ENCODE assay signal across 28 cellular contexts in genomic region chr2:105307550-105307949, GRCh38.
"Had no signal": no experiment of that assay in that cellular context is flagged by ENCODE, and none has a peak within 500 bp of the region (broad histone marks: within the 10 kb centered on the region; RNA-seq: fewer than 3 reads in every experiment).

No MANE protein-coding gene starts in this region.

- H3K9me3 Mint-ChIP-seq: natural killer cell treated with Interleukin-12 subunit alpha and Interleukin-12 subunit beta and Interleukin-15 and Interleukin-18, amount 100 ng/mL, for 72 hours; neural progenitor cell; stimulated activated effector memory CD8-positive, alpha-beta T cell treated with anti-CD3 and anti-CD28 coated beads, Interleukin-12 subunit alpha, Interleukin-12 subunit beta, amount 100 ng/mL, for 72 hours; stimulated activated naive CD8-positive, alpha-beta T cell treated with anti-CD3 and anti-CD28 coated beads, Interleukin-15, Interleukin-2, amounts not matched to agents 100 ng/mL and 50 ng/mL, for 24 hours had no signal

- H3K27me3 Mint-ChIP-seq: naive thymus-derived CD4-positive, alpha-beta T cell; natural killer cell treated with Interleukin-12 subunit alpha and Interleukin-12 subunit beta and Interleukin-15 and Interleukin-18, amount 100 ng/mL, for 72 hours; stimulated activated naive CD8-positive, alpha-beta T cell treated with anti-CD3 and anti-CD28 coated beads, Interleukin-15, Interleukin-2, amounts not matched to agents 100 ng/mL and 50 ng/mL, for 24 hours had no signal

- H3K27ac Mint-ChIP-seq: neural progenitor cell had no signal

- H3K4me1 ChIP-seq: neural progenitor cell, parathyroid adenoma, psoas muscle, suprapubic skin, tibial artery, upper lobe of right lung had no signal

- H3K27ac ChIP-seq: heart right ventricle, hepatocyte, neural progenitor cell, neutrophil, parathyroid adenoma, psoas muscle, sigmoid colon, spleen, suprapubic skin, thoracic aorta, tibial artery, upper lobe of right lung had no signal

- H3K9me3 ChIP-seq: mucosa of descending colon, neutrophil, psoas muscle, sigmoid colon, suprapubic skin, thoracic aorta, tibial artery, upper lobe of right lung had no signal

- H3K27me3 ChIP-seq: heart right ventricle, hepatocyte, neural progenitor cell, neutrophil, sigmoid colon, spleen, suprapubic skin, tibial artery, upper lobe of right lung had no signal

- FAIRE-seq: small intestine, urothelium cell line had no signal

- DNase-seq: heart right ventricle; islet precursor cell; mesendoderm; mucosa of descending colon; naive thymus-derived CD4-positive, alpha-beta T cell; occipital lobe; psoas muscle; sigmoid colon; small intestine; spleen; stimulated activated CD4-positive, alpha-beta T cell treated with anti-CD3 and anti-CD28 coated beads, Interleukin-4, amount 100 ng/mL, for 24 hours; stimulated activated naive CD4-positive, alpha-beta T cell; tibial artery; trophoblast cell; upper lobe of right lung had no signal

- H3K9ac ChIP-seq: neural progenitor cell, parathyroid adenoma had no signal

- H3K4me3 Mint-ChIP-seq: mesothelial cell of epicardium; naive thymus-derived CD4-positive, alpha-beta T cell; natural killer cell treated with Interleukin-12 subunit alpha and Interleukin-12 subunit beta and Interleukin-15 and Interleukin-18, amount 100 ng/mL, for 72 hours; neural progenitor cell; stimulated activated effector memory CD8-positive, alpha-beta T cell treated with anti-CD3 and anti-CD28 coated beads, Interleukin-12 subunit alpha, Interleukin-12 subunit beta, amount 100 ng/mL, for 72 hours; stimulated activated naive CD8-positive, alpha-beta T cell treated with anti-CD3 and anti-CD28 coated beads, Interleukin-15, Interleukin-2, amounts not matched to agents 100 ng/mL and 50 ng/mL, for 24 hours had no signal

- H3K4me2 ChIP-seq: hepatocyte, neural progenitor cell had no signal

- H2AFZ ChIP-seq: hepatocyte, neural progenitor cell, parathyroid adenoma had no signal

- H3K4me1 Mint-ChIP-seq: mesothelial cell of epicardium had no signal

- ATAC-seq: left lobe of liver; mucosa of descending colon; naive thymus-derived CD4-positive, alpha-beta T cell; natural killer cell treated with Interleukin-12 subunit alpha and Interleukin-12 subunit beta and Interleukin-15 and Interleukin-18, amount 100 ng/mL, for 72 hours; psoas muscle; stimulated activated effector memory CD8-positive, alpha-beta T cell treated with anti-CD3 and anti-CD28 coated beads, Interleukin-12 subunit alpha, Interleukin-12 subunit beta, amount 100 ng/mL, for 72 hours; upper lobe of right lung had no signal

- H3K36me3 ChIP-seq: neural progenitor cell had no signal

- H3K4me3 ChIP-seq: heart right ventricle, hepatocyte, lung, mucosa of descending colon, neural progenitor cell, psoas muscle, sigmoid colon, spleen, suprapubic skin, thoracic aorta, tibial artery, upper lobe of right lung had no signal
